10 cellular contexts compared by ENCODE assay signal in the genomic region with DNA sequence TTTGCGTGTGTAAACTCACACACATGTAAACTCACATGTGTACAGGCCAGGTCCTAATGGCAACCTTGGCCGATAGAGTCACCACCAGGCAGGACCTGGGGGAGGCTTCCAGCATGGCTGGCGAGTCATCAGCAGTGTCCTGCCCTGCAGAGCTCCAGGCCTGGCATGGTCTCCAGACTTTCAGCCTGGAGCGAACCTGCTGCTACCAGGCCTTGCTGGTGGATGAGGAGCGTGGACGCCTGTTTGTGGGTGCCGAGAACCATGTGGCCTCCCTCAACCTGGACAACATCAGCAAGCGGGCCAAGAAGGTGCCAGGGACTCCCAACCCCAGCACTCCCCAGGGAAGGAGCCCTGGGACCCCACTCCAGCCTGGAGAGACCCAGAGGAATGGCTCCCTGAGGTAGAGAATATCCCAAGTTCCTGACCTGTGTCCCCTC. TPM values are rescaled to one million over a fixed set of nuclear protein-coding genes. Genes with fewer than 3 reads are reported as not detected.
DNase-seq lines count a peak whose midpoint lies in the region; FAIRE-seq and TF ChIP-seq lines count a peak whose summit lies in the region.
"Had no signal": no experiment of that assay in that cellular context is flagged by ENCODE, and none has a peak within 500 bp of the region (broad histone marks: within the 10 kb centered on the region; RNA-seq: fewer than 3 reads in every experiment).

No MANE protein-coding gene starts in this region.

- CTCF ChIA-PET in BJ (lab: Yijun Ruan, JAX), result interaction anchor here (0.6 to 5.5 kb wide), 13 partner anchors 9 to 147 kb away, joined by 3 to 58 read pairs (median 6); a partner anchor contains a TSS

- H3K4me1 Mint-ChIP-seq in astrocyte (ENCODE audit: low read depth, unreplicated experiment), result peaks cover 31% of the 10 kb centered on the region

- no peaks in the 10 kb centered on the region for H3K9me3 ChIP-seq in astrocyte (ENCODE audit: insufficient read depth, low read depth, low read length)

- no peak for FAIRE-seq in astrocyte (lab: Jason Lieb, UNC)

- no peaks in the 10 kb centered on the region for H3K79me2 ChIP-seq in astrocyte (ENCODE audit: insufficient read depth, low read length)

- peak overlapping the region; percentile 50 for H3K4me3 ChIP-seq in BJ (ENCODE audit: low read depth, low read length)
- H3K4me3 ChIP-seq in astrocyte (ENCODE audit: insufficient read depth, low read depth, low read length), result no peak overlapping the region

- TF ChIP-seq CTCF in BJ (IDR thresholded peaks at IDR 0.05; ENCODE audit: insufficient read depth, low read depth, low read length) (no peak), astrocyte (IDR thresholded peaks at IDR 0.05; ENCODE audit: insufficient read depth, low read depth, low read length) (no peak)

- H3K36me3 ChIP-seq in BJ (ENCODE audit: control insufficient read depth, insufficient read depth, low read length), result peaks cover 14% of the 10 kb centered on the region
- no peaks in the 10 kb centered on the region for H3K36me3 ChIP-seq in astrocyte (ENCODE audit: insufficient read depth, low read length)

- DNase-seq in BJ (ENCODE audit: low read depth) (no peak), astrocyte (ENCODE audit: low read depth) (no peak), myocyte (ENCODE audit: low read depth) (peak; percentile 67), GM19240 (ENCODE audit: insufficient read length, low spot score) (no peak), GOT3 (lab: John Stamatoyannopoulos, UW) (no peak), NCI-H1930 (lab: John Stamatoyannopoulos, UW) (no peak)
- DNase-seq: NCI-H1092; SIG-M5; stimulated activated naive CD8-positive, alpha-beta T cell treated with anti-CD3 and anti-CD28 coated beads, Interleukin-15, Interleukin-2, amounts not matched to agents 100 U/mL and 50 U/mL, for 24 hours had no signal

- POLR2A ChIA-PET in BJ (lab: Charles Lee), result interaction anchor here (0.5 kb wide), 1 partner anchor 29 kb away, joined by 4 read pairs; a partner anchor contains a TSS

- no peak overlapping the region for H3K4me3 Mint-ChIP-seq in astrocyte (ENCODE audit: unreplicated experiment)
- H3K4me3 Mint-ChIP-seq: activated T-helper 1 cell treated with anti-CD3 and anti-CD28 coated beads, Interleukin-12 subunit alpha, Interleukin-12 subunit beta, Interleukin-2, Interleukin-4 antibody, amounts not matched to agents 30 ng/mL and 10 ng/mL and 1 ng/mL, durations not matched to agents 14 hours and 24 hours and 36 hours had no signal

- H3K27me3 ChIP-seq in BJ (ENCODE audit: control insufficient read depth, insufficient read depth, low read length) (no peaks in the 10 kb centered on the region), astrocyte (ENCODE audit: insufficient read depth, low read length) (peaks cover 18% of the 10 kb centered on the region)

- peaks cover 3% of the 10 kb centered on the region for H4K20me1 ChIP-seq in astrocyte (ENCODE audit: insufficient read depth, low read length)

- peak overlapping the region; percentile 38 for H3K9ac ChIP-seq in astrocyte (ENCODE audit: low read length)

- H3K27me3 Mint-ChIP-seq in astrocyte (ENCODE audit: low read depth, unreplicated experiment), result peaks cover 14% of the 10 kb centered on the region

- H3K4me2 ChIP-seq in astrocyte (ENCODE audit: low read length), result peak overlapping the region; percentile 3

- H3K27ac Mint-ChIP-seq in astrocyte (ENCODE audit: unreplicated experiment), result no peak overlapping the region
- H3K27ac Mint-ChIP-seq: activated T-helper 1 cell treated with anti-CD3 and anti-CD28 coated beads, Interleukin-12 subunit alpha, Interleukin-12 subunit beta, Interleukin-2, Interleukin-4 antibody, amounts not matched to agents 30 ng/mL and 10 ng/mL and 1 ng/mL, durations not matched to agents 14 hours and 24 hours and 36 hours had no signal

- peaks cover 8% of the 10 kb centered on the region for H3K36me3 Mint-ChIP-seq in astrocyte (ENCODE audit: low read depth, unreplicated experiment)

- no peak overlapping the region for H2AFZ ChIP-seq in astrocyte (ENCODE audit: low read depth, low read length)

- H3K4me1 ChIP-seq in astrocyte (ENCODE audit: insufficient read depth, low read length), result peaks cover 32% of the 10 kb centered on the region

- no peak overlapping the region for H3K27ac ChIP-seq in astrocyte (ENCODE audit: low read depth, low read length)

- no peaks in the 10 kb centered on the region for H3K9me3 Mint-ChIP-seq in astrocyte (ENCODE audit: unreplicated experiment)
- H3K9me3 Mint-ChIP-seq: activated T-helper 1 cell treated with anti-CD3 and anti-CD28 coated beads, Interleukin-12 subunit alpha, Interleukin-12 subunit beta, Interleukin-2, Interleukin-4 antibody, amounts not matched to agents 30 ng/mL and 10 ng/mL and 1 ng/mL, durations not matched to agents 14 hours and 24 hours and 36 hours had no signal

RNA-seq across cellular contexts. Expression of a gene that starts 1.0 kb away (rescaled TPM):
- polyA plus RNA-seq in BJ (2011; rRNA removed), result 32.7 and 59.0 TPM in 2 replicates
- polyA minus RNA-seq in BJ (2011; rRNA and poly(A)+ RNA removed), result 13.2 and 16.4 TPM in 2 replicates
- 4.9 and 5.9 TPM in 2 replicates for total RNA-seq in astrocyte
- total RNA-seq in myocyte, result 8.3 and 14.0 TPM in 2 replicates
- 12.5 TPM for polyA plus RNA-seq in myocyte (2012)

RNA-seq across cellular contexts. Expression of a gene that starts 8.9 kb away (rescaled TPM):
- not detected in 2 replicates for polyA plus RNA-seq in BJ (2011; rRNA removed)
- not detected in 2 replicates for polyA minus RNA-seq in BJ (2011; rRNA and poly(A)+ RNA removed)
- total RNA-seq in astrocyte (0.30 TPM in 1 of 2 replicates, not detected in the other), myocyte (0.47 and 2.7 TPM in 2 replicates)
- 1.2 TPM for polyA plus RNA-seq in myocyte (2012)
- total RNA-seq: activated T-helper 1 cell treated with anti-CD3 and anti-CD28 coated beads, Interleukin-12 subunit alpha, Interleukin-12 subunit beta, Interleukin-2, Interleukin-4 antibody, amounts not matched to agents 30 ng/mL and 10 ng/mL and 1 ng/mL, durations not matched to agents 14 hours and 24 hours and 36 hours had no signal

RNA-seq across cellular contexts. Expression of a gene that starts 22.2 kb away (rescaled TPM):
- polyA plus RNA-seq in BJ (2011; rRNA removed), result 22.0 and 56.7 TPM in 2 replicates
- 14.9 and 18.9 TPM in 2 replicates for polyA minus RNA-seq in BJ (2011; rRNA and poly(A)+ RNA removed)
- total RNA-seq in astrocyte, result 59.2 and 66.8 TPM in 2 replicates
- 99.0 and 99.1 TPM in 2 replicates for total RNA-seq in myocyte
- polyA plus RNA-seq in myocyte (2012), result 55.1 TPM

RNA-seq across cellular contexts. Expression of a gene that starts 29.2 kb away (rescaled TPM):
- polyA plus RNA-seq in BJ (2011; rRNA removed), result 7.1 and 8.5 TPM in 2 replicates
- 1.7 and 5.3 TPM in 2 replicates for polyA minus RNA-seq in BJ (2011; rRNA and poly(A)+ RNA removed)
- 6.3 and 6.9 TPM in 2 replicates for total RNA-seq in astrocyte
- 2.9 and 7.4 TPM in 2 replicates for total RNA-seq in myocyte
- 5.8 TPM for polyA plus RNA-seq in myocyte (2012)

RNA-seq across cellular contexts. Expression of a gene that starts 29.2 kb away (rescaled TPM):
- polyA plus RNA-seq in BJ (2011; rRNA removed), result 3.6 and 5.8 TPM in 2 replicates
- polyA minus RNA-seq in BJ (2011; rRNA and poly(A)+ RNA removed), result 5.7 and 6.0 TPM in 2 replicates
- 6.3 and 7.0 TPM in 2 replicates for total RNA-seq in astrocyte
- 16.7 and 20.1 TPM in 2 replicates for total RNA-seq in myocyte
- 15.0 TPM for polyA plus RNA-seq in myocyte (2012)
